19 cellular contexts compared by ENCODE assay signal in the genomic region with DNA sequence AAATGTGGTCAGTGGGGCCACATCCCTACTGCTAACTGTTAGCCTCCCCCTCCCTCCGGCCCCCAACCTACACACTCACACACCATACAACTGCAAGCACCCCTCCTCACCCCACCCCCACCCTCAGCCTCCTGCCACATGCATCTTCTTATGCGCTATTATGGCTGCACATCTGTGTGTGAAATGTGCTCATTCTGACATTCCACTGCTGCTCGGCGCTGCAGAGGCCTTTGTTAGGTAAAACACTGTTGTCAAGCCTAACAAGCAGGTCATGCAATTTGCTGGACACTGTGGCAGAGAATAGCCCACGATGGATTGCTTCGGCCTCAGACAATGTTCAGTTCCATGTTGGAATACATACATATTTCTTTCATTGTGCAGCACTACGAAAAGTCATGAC.
"Had no signal": no experiment of that assay in that cellular context is flagged by ENCODE, and none has a peak within 500 bp of the region (broad histone marks: within the 10 kb centered on the region; RNA-seq: fewer than 3 reads in every experiment).

No MANE protein-coding gene starts in this region.

- H3K36me3 ChIP-seq: adrenal gland, gastroesophageal sphincter, heart left ventricle, right lobe of liver, suprapubic skin had no signal

- H3K4me1 Mint-ChIP-seq: natural killer cell; stimulated activated naive CD8-positive, alpha-beta T cell treated with anti-CD3 and anti-CD28 coated beads, Interleukin-15, amount 100 ng/mL, for 72 hours had no signal

- H3K4me3 Mint-ChIP-seq: natural killer cell; stimulated activated naive CD8-positive, alpha-beta T cell treated with anti-CD3 and anti-CD28 coated beads, Interleukin-15, amount 100 ng/mL, for 72 hours had no signal

- H3K9me3 Mint-ChIP-seq: natural killer cell; stimulated activated naive CD8-positive, alpha-beta T cell treated with anti-CD3 and anti-CD28 coated beads, Interleukin-15, amount 100 ng/mL, for 72 hours had no signal

- H3K27me3 ChIP-seq: adrenal gland, gastroesophageal sphincter, heart left ventricle, right lobe of liver, suprapubic skin had no signal

- H3K36me3 Mint-ChIP-seq: activated naive CD4-positive, alpha-beta T cell treated with anti-CD3 and anti-CD28 coated beads, Interleukin-2, amount 50 U/mL, for 72 hours; natural killer cell had no signal

- DNase-seq: activated CD4-positive, CD25-positive, alpha-beta regulatory T cell treated with anti-CD3 and anti-CD28 coated beads, Interleukin-2, amount 50 U/mL, for 72 hours; activated gamma-delta T cell treated with Interleukin-2 at 50 U/mL for 16 hours; adrenal gland; cerebellar nuclear complex; cortex of kidney; effector CD4-positive, alpha-beta T cell; heart left ventricle; mesendoderm; natural killer cell; psoas muscle; right lobe of liver; small intestine; stimulated activated CD4-positive, alpha-beta T cell treated with anti-CD3 and anti-CD28 coated beads, Interleukin-4, amount 100 ng/mL, for 1 hour; stimulated activated naive CD8-positive, alpha-beta T cell treated with anti-CD3 and anti-CD28 coated beads, Interleukin-15, amount 100 ng/mL, for 72 hours; T1000; trophoblast cell had no signal

- H3K9me3 ChIP-seq: adrenal gland, heart left ventricle, psoas muscle, right lobe of liver, suprapubic skin had no signal

- H3K4me3 ChIP-seq: adrenal gland, gastroesophageal sphincter, heart left ventricle, psoas muscle, right lobe of liver, suprapubic skin had no signal

- H3K4me1 ChIP-seq: gastroesophageal sphincter, heart left ventricle, psoas muscle, right lobe of liver, suprapubic skin had no signal

- H3K27ac Mint-ChIP-seq: activated naive CD4-positive, alpha-beta T cell treated with anti-CD3 and anti-CD28 coated beads, Interleukin-2, amount 50 U/mL, for 72 hours; natural killer cell; stimulated activated naive CD8-positive, alpha-beta T cell treated with anti-CD3 and anti-CD28 coated beads, Interleukin-15, amount 100 ng/mL, for 72 hours had no signal

- H3K27ac ChIP-seq: adrenal gland, gastroesophageal sphincter, heart left ventricle, psoas muscle, right lobe of liver, suprapubic skin had no signal
